Comparison of ENCODE assay signal across 24 cellular contexts in the genomic region with DNA sequence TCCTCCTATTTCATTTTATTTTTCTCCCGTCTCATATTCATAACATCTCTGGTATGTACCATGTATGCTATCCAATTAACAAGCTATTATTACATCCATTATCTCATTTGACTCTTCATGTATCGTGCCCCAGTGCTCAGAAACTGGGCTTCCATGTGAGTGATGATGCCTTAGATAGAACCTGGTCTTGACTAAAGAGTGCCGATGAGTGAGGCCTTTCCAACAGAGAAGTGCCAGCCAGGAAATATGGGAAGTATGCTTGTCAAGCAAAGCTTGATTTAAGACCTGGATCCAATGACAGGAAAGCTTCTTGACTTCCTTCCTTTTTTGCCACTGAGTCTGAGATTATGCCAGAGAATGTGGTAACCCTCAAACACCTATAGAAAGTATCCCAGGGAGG.
DNase-seq lines count a peak whose midpoint lies in the region; ATAC-seq, FAIRE-seq and TF ChIP-seq lines count a peak whose summit lies in the region.
"Had no signal": no experiment of that assay in that cellular context is flagged by ENCODE, and none has a peak within 500 bp of the region (broad histone marks: within the 10 kb centered on the region; RNA-seq: fewer than 3 reads in every experiment).

No MANE protein-coding gene starts in this region.

- DNase-seq in left ventricle myocardium superior, result no peak
- no peak for DNase-seq in Right ventricle myocardium superior
- DNase-seq in KBM-7, result peak; percentile 69
- DNase-seq in astrocyte (ENCODE audit: low read depth), result no peak
- DNase-seq in gastrocnemius medialis, result no peak
- no peak for DNase-seq in hepatocyte (ENCODE audit: low spot score)
- DNase-seq in NCI-H2196 treated with DMSO at 0.1 percent for 48 hours (lab: John Stamatoyannopoulos, UW; ENCODE audit: unreplicated experiment), result no peak
- no peak for DNase-seq in stimulated activated CD4-positive, alpha-beta T cell treated with anti-CD3 and anti-CD28 coated beads, Interleukin-12 subunit alpha, Interleukin-12 subunit beta, amount 100 ng/mL, for 4 hours
- DNase-seq: 8988T; AML-193; Caco-2; Calu3; CD4-positive, alpha-beta T cell; CD8-positive, alpha-beta T cell; DMS79 treated with DMSO at 0.1 percent for 48 hours; GF-D8 had no signal

- no peak overlapping the region for H3K4me3 ChIP-seq in astrocyte (ENCODE audit: insufficient read depth, low read depth, low read length)
- H3K4me3 ChIP-seq in gastrocnemius medialis, result no peak overlapping the region
- H3K4me3 ChIP-seq in hepatocyte, result no peak overlapping the region
- H3K4me3 ChIP-seq: BLaER1 treated with 17β-estradiol and CSF1 and Interleukin-3, amounts not matched to agents 10 nM and 100 nM had no signal

- TF ChIP-seq POLR2A in gastrocnemius medialis (IDR thresholded peaks at IDR 0.05), result no peak

- H3K27ac ChIP-seq in astrocyte (ENCODE audit: low read depth, low read length), result no peak overlapping the region
- no peak overlapping the region for H3K27ac ChIP-seq in gastrocnemius medialis
- no peak overlapping the region for H3K27ac ChIP-seq in hepatocyte
- H3K27ac ChIP-seq: BLaER1 treated with 17β-estradiol and CSF1 and Interleukin-3, amounts not matched to agents 10 nM and 100 nM; C4-2B had no signal

- in situ Hi-C loops in KBM-7 (cut with MboI; ENCODE audit: low pct_unique_long_range_greater_than_20kb, low sequenced_read_pairs) (no loop called here), gastrocnemius medialis (cut with MboI; ENCODE audit: low sequenced_read_pairs in 4 of 4) (no loop called here)

- H3K9me3 Mint-ChIP-seq in astrocyte (ENCODE audit: unreplicated experiment), result no peaks in the 10 kb centered on the region
- H3K9me3 Mint-ChIP-seq: CD4-positive, alpha-beta T cell; CD8-positive, alpha-beta T cell had no signal

- no peak for TF ChIP-seq CTCF in astrocyte (IDR thresholded peaks at IDR 0.05; ENCODE audit: insufficient read depth, low read depth, low read length)
- no peak for TF ChIP-seq CTCF in gastrocnemius medialis (IDR thresholded peaks at IDR 0.05 in 4 of 5, conservative IDR thresholded peaks at IDR 0.05 in 1 of 5)
- TF ChIP-seq CTCF in hepatocyte (IDR thresholded peaks at IDR 0.05; ENCODE audit: poor library complexity), result no peak

- no peaks in the 10 kb centered on the region for H3K36me3 ChIP-seq in astrocyte (ENCODE audit: insufficient read depth, low read length)
- no peaks in the 10 kb centered on the region for H3K36me3 ChIP-seq in gastrocnemius medialis
- H3K36me3 ChIP-seq in hepatocyte (replicated peaks; ENCODE audit: insufficient read depth, low read depth), result no peaks in the 10 kb centered on the region
- H3K36me3 ChIP-seq: BLaER1 treated with 17β-estradiol and CSF1 and Interleukin-3, amounts not matched to agents 10 nM and 100 nM had no signal

- ATAC-seq in left ventricle myocardium superior (peak; percentile 86), Right ventricle myocardium superior (ENCODE audit: poor library complexity) (no peak), gastrocnemius medialis (peak; percentile 42 to 44)
- ATAC-seq: CD8-positive, alpha-beta T cell had no signal

- H3K79me2 ChIP-seq in astrocyte (ENCODE audit: insufficient read depth, low read length), result no peaks in the 10 kb centered on the region
- no peaks in the 10 kb centered on the region for H3K79me2 ChIP-seq in hepatocyte

- H2AFZ ChIP-seq in astrocyte (ENCODE audit: low read depth, low read length) (no peak overlapping the region), hepatocyte (no peak overlapping the region)

- no peaks in the 10 kb centered on the region for H3K27me3 ChIP-seq in astrocyte (ENCODE audit: insufficient read depth, low read length)
- no peaks in the 10 kb centered on the region for H3K27me3 ChIP-seq in gastrocnemius medialis
- H3K27me3 ChIP-seq in hepatocyte, result no peaks in the 10 kb centered on the region

- H3K4me1 ChIP-seq in astrocyte (ENCODE audit: insufficient read depth, low read length), result no peaks in the 10 kb centered on the region
- peaks cover 0 to 5% of the 10 kb centered on the region in 2 donors for H3K4me1 ChIP-seq in gastrocnemius medialis
- H3K4me1 ChIP-seq in hepatocyte (ENCODE audit: insufficient read depth), result no peaks in the 10 kb centered on the region
- H3K4me1 ChIP-seq: Caco-2 had no signal

- no peaks in the 10 kb centered on the region for H3K9me2 ChIP-seq in hepatocyte (replicated peaks; ENCODE audit: insufficient read depth)

- WGBS in hepatocyte (ENCODE audit: low lambda C conversion rate, missing lambda C conversion rate), result 85% methylated on average over 3 of the region's 3 CpGs

- H3K4me1 Mint-ChIP-seq in astrocyte (ENCODE audit: low read depth, unreplicated experiment), result no peaks in the 10 kb centered on the region
- H3K4me1 Mint-ChIP-seq: B cell had no signal

- no peaks in the 10 kb centered on the region for H3K9me3 ChIP-seq in astrocyte (ENCODE audit: insufficient read depth, low read depth, low read length)
- H3K9me3 ChIP-seq in gastrocnemius medialis, result no peaks in the 10 kb centered on the region
- H3K9me3 ChIP-seq in hepatocyte (ENCODE audit: low read depth), result no peaks in the 10 kb centered on the region
- H3K9me3 ChIP-seq: BLaER1 treated with 17β-estradiol and CSF1 and Interleukin-3, amounts not matched to agents 10 nM and 100 nM; Caco-2 had no signal

- H3K4me3 Mint-ChIP-seq in astrocyte (ENCODE audit: unreplicated experiment), result no peak overlapping the region
- H3K4me3 Mint-ChIP-seq: B cell; CD4-positive, alpha-beta T cell; CD8-positive, alpha-beta T cell had no signal

- H3K27ac Mint-ChIP-seq in astrocyte (ENCODE audit: unreplicated experiment), result no peak overlapping the region
- H3K27ac Mint-ChIP-seq: B cell; CD4-positive, alpha-beta T cell; CD8-positive, alpha-beta T cell had no signal

- FAIRE-seq in astrocyte (lab: Jason Lieb, UNC), result peak; percentile 20
- FAIRE-seq: A204.1, D721Med, G401.6, GM12891, GM19239 had no signal

- H3K4me2 ChIP-seq in astrocyte (ENCODE audit: low read length) (no peak overlapping the region), hepatocyte (no peak overlapping the region)
- H3K4me2 ChIP-seq: BLaER1 treated with 17β-estradiol and CSF1 and Interleukin-3, amounts not matched to agents 10 nM and 100 nM had no signal

- H3K9ac ChIP-seq in astrocyte (ENCODE audit: low read length), result no peak overlapping the region
- H3K9ac ChIP-seq: BLaER1 treated with 17β-estradiol and CSF1 and Interleukin-3, amounts not matched to agents 10 nM and 100 nM had no signal

- H3K36me3 Mint-ChIP-seq in astrocyte (ENCODE audit: low read depth, unreplicated experiment), result no peaks in the 10 kb centered on the region
- H3K36me3 Mint-ChIP-seq: CD8-positive, alpha-beta T cell had no signal

- H4K20me1 ChIP-seq in astrocyte (ENCODE audit: insufficient read depth, low read length), result no peaks in the 10 kb centered on the region
- no peaks in the 10 kb centered on the region for H4K20me1 ChIP-seq in hepatocyte (ENCODE audit: insufficient read depth, poor library complexity, severe bottlenecking)
- H4K20me1 ChIP-seq: BLaER1 treated with 17β-estradiol and CSF1 and Interleukin-3, amounts not matched to agents 10 nM and 100 nM had no signal

- intact Hi-C loops in left ventricle myocardium superior (cut with micrococcal nuclease) (no loop called here), Right ventricle myocardium superior (cut with DNase I) (no loop called here), gastrocnemius medialis (cut with DNase I; ENCODE audit: low total_unique reads) (no loop called here)

- no peaks in the 10 kb centered on the region for H3K27me3 Mint-ChIP-seq in astrocyte (ENCODE audit: low read depth, unreplicated experiment)
- H3K27me3 Mint-ChIP-seq: B cell; CD4-positive, alpha-beta T cell had no signal
